ENCODE assay signal across 1 cellular context in the genomic region with DNA sequence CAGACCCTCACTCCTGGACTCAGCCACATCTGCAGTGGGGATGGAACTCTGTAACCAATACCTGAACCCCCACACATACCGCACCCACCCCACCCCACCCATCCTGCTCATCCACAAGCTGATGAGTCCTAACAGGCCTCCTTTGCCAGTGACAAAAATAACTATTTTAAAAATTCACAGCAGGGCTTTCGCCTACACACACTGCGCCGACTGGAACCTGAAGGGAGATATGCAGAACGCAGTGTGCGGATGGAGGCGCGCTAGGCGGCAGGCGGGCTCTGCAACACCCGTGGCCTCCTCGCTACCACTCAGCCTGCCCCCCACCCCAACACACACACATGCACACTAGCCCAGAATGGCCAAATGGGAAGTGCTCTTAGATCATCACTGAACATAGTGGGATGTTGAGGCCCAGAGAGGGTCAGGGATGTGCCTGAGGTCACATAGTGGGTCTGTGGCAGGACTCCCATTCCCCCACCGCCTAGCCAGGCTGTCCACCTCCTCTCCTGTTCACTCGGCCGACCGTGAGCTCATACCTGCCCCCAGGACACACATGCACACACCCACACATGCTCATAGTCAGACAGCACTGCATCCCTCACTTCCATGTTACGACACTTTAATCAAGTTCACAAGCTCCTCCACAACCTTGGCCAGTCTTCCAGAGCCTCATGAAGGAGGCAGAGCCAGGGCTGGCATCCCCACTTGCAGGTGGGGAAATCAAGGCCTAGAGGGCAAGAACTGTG.
TF ChIP-seq lines count a peak whose summit lies in the region.

No MANE protein-coding gene starts in this region.

TF ChIP-seq in H1, 55 proteins besides CTCF, POLR2A, EP300 and RAD21:
- TF ChIP-seq JUN (IDR thresholded peaks at IDR 0.05; ENCODE audit: low read depth, low read length) (no peak), ASH2L (IDR thresholded peaks at IDR 0.05; ENCODE audit: low read length) (no peak), BCL11A (IDR thresholded peaks at IDR 0.05; ENCODE audit: low read depth in 2 of 2, low read length in 2 of 2) (no peak), RNF2 (IDR thresholded peaks at IDR 0.05; ENCODE audit: borderline replicate concordance, low read depth, low read length, missing control alignments, poor library complexity, severe bottlenecking) (no peak), HDAC6 (IDR thresholded peaks at IDR 0.05; ENCODE audit: low read depth, low read length) (no peak), ZNF274 (IDR thresholded peaks at IDR 0.05; ENCODE audit: borderline replicate concordance, extremely low read depth, low read length) (no peak), KDM1A (IDR thresholded peaks at IDR 0.05; ENCODE audit: borderline replicate concordance, low read length) (no peak), KDM5A (IDR thresholded peaks at IDR 0.05; ENCODE audit: low read length) (no peak), TBP (IDR thresholded peaks at IDR 0.05; ENCODE audit: low read depth, low read length) (no peak), RFX5 (IDR thresholded peaks at IDR 0.05; ENCODE audit: borderline replicate concordance, low read depth, low read length) (no peak), CREB1 (IDR thresholded peaks at IDR 0.05) (no peak)
- TF ChIP-seq, protein P1, sequence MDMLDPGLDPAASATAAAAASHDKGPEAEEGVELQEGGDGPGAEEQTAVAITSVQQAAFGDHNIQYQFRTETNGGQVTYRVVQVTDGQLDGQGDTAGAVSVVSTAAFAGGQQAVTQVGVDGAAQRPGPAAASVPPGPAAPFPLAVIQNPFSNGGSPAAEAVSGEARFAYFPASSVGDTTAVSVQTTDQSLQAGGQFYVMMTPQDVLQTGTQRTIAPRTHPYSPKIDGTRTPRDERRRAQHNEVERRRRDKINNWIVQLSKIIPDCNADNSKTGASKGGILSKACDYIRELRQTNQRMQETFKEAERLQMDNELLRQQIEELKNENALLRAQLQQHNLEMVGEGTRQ (IDR thresholded peaks at IDR 0.05; ENCODE audit: low read length): no peak
- TF ChIP-seq, protein P2, sequence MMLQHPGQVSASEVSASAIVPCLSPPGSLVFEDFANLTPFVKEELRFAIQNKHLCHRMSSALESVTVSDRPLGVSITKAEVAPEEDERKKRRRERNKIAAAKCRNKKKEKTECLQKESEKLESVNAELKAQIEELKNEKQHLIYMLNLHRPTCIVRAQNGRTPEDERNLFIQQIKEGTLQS (IDR thresholded peaks at IDR 0.05; ENCODE audit: insufficient read depth, low read depth, low read length): no peak
- TF ChIP-seq, protein P3, sequence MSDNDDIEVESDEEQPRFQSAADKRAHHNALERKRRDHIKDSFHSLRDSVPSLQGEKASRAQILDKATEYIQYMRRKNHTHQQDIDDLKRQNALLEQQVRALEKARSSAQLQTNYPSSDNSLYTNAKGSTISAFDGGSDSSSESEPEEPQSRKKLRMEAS (IDR thresholded peaks at IDR 0.05): no peak
